ENCODE assay signal across 1 cellular context in the genomic region with DNA sequence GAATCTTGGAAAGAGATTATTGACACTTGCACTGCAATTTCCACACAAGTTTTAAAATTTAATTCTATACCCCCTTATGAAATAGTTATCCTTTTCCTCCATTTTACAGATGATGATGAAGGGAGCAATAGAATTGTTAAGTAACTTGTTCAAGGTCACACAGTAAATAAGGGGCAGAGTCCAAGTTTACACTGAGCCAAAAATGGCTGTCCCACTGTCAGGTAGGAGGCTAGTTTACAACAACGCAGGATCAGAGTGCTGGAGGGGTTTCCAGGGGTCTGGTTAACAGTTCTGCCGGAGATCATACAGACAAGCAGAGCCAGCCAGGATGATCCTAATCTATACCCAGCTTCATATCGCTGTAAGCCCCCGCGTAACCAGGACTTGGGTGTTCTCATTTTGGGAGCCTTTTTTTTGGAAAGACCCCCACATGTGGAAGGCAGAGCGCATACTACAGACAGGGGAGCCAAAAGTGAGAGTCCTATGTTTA.
TF ChIP-seq lines count a peak whose summit lies in the region.

No MANE protein-coding gene starts in this region.

TF ChIP-seq in K562, 482 proteins besides CTCF, POLR2A, EP300 and RAD21 (continued from another document):
- TF ChIP-seq ZBTB40 (IDR thresholded peaks at IDR 0.05) (peak; percentile 39; the same call in 1 of the 2 replicates), ZBTB40 (CRISPR knock-in tag; IDR thresholded peaks at IDR 0.05) (no peak), FIP1L1 (IDR thresholded peaks at IDR 0.05; ENCODE audit: low read depth, low read length, poor library complexity, severe bottlenecking) (no peak), ZFPM2 (CRISPR knock-in tag; IDR thresholded peaks at IDR 0.05) (no peak), RB1 (IDR thresholded peaks at IDR 0.05; ENCODE audit: low read depth) (no peak)
